In the genomic region with DNA sequence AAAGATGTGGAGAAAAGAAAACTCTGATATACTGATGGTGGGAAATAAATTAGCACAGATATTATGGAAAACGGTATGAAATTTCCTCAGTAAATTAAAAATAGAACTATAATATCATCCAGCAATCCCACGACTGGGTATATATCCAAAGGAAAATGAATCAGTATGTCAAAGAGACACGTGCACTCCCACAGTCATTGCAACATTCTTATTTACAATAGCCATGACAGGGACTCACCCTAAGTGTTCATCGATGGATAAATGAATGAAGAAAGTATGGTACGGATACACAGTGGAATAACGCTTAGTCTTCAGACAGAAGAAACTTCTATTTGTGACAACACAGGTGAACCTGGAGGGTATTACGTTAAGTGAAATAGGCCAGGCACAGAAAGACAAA, we compare ENCODE assay signal across 4 cellular contexts. TPM values are rescaled to one million over a fixed set of nuclear protein-coding genes. Genes with fewer than 3 reads are reported as not detected.
"Had no signal": no experiment of that assay in that cellular context is flagged by ENCODE, and none has a peak within 500 bp of the region (broad histone marks: within the 10 kb centered on the region; RNA-seq: fewer than 3 reads in every experiment).

No MANE protein-coding gene starts in this region.

- H3K4me2 ChIP-seq: GM23338 had no signal

- H3K4me3 Mint-ChIP-seq: GM23338, H9, IgD-negative memory B cell had no signal

- H3K27ac Mint-ChIP-seq: GM23338, IgD-negative memory B cell had no signal

- H3K9me3 Mint-ChIP-seq: GM23338 had no signal

- H3K36me3 Mint-ChIP-seq: IgD-negative memory B cell had no signal

- DNase-seq: H9, HCEC 1CT had no signal

- H2AFZ ChIP-seq: GM23338 had no signal

- H3K4me3 ChIP-seq: GM23338 had no signal

RNA-seq across cellular contexts. Expression of a gene that starts 5.7 kb away (rescaled TPM):
- total RNA-seq: GM23338, H9 had no signal
